1 cellular context compared by ENCODE assay signal in genomic region chr5:123515904-123516303, GRCh38.
TF ChIP-seq lines count a peak whose summit lies in the region.

No MANE protein-coding gene starts in this region.

TF ChIP-seq in IMR-90, 13 proteins besides CTCF, POLR2A, EP300 and RAD21 (continued from another document):
- TF ChIP-seq ELK1 (IDR thresholded peaks at IDR 0.05; ENCODE audit: borderline replicate concordance, low read depth, low read length): no peak
- TF ChIP-seq FOS (IDR thresholded peaks at IDR 0.05; ENCODE audit: low read depth, low read length): no peak
- no peak for TF ChIP-seq RFX5 (IDR thresholded peaks at IDR 0.05; ENCODE audit: low read depth, low read length)
- TF ChIP-seq MAFK (IDR thresholded peaks at IDR 0.05; ENCODE audit: low read depth, low read length): no peak
- no peak for TF ChIP-seq BHLHE40 (IDR thresholded peaks at IDR 0.05; ENCODE audit: low read depth, low read length)
- TF ChIP-seq CEBPB (IDR thresholded peaks at IDR 0.05; ENCODE audit: low read depth, low read length): no peak
